In the genomic region with DNA sequence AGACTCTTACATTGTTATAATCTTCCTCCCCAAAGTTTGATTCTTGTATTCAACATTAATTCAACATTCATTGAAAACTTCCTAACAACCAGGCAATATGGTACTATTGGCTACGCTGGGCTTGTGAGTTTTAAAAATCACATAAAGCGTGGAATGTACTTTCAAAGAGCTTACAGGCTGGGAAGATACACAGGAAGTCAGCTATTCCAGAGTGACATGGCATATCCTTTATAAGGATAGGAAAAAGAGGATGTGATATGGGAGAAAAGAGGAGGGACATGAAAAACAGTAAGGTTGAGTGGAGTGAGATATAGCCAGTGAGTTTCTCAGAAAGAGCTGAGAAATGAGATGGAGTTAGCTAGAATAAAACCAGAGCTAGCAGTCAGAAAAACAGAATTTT, we compare ENCODE assay signal across 17 cellular contexts.
DNase-seq lines count a peak whose midpoint lies in the region; ATAC-seq and TF ChIP-seq lines count a peak whose summit lies in the region.
"Had no signal": no experiment of that assay in that cellular context is flagged by ENCODE, and none has a peak within 500 bp of the region (broad histone marks: within the 10 kb centered on the region; RNA-seq: fewer than 3 reads in every experiment).

No MANE protein-coding gene starts in this region.

- peaks cover 20% of the 10 kb centered on the region for H3K27me3 Mint-ChIP-seq in glutamatergic neuron (ENCODE audit: unreplicated experiment)
- H3K27me3 Mint-ChIP-seq: activated CD4-positive, alpha-beta T cell treated with anti-CD3 and anti-CD28 coated beads for 36 hours; activated T-cell treated with anti-CD3 and anti-CD28 coated beads, Interleukin-2, amount 50 U/mL, for 24 hours; T-helper 17 cell had no signal

- no peak for ATAC-seq in GM18502 (IDR thresholded peaks at IDR 0.05; ENCODE audit: poor library complexity, unreplicated experiment)
- ATAC-seq: activated CD4-positive, alpha-beta T cell treated with anti-CD3 and anti-CD28 coated beads for 36 hours; T-helper 17 cell had no signal

- no peak for TF ChIP-seq CTCF in RWPE1 (conservative IDR thresholded peaks at IDR 0.05; ENCODE audit: low read depth)
- TF ChIP-seq CTCF in glutamatergic neuron (IDR thresholded peaks at IDR 0.05; ENCODE audit: partially characterized antibody, unreplicated experiment): no peak
- TF ChIP-seq CTCF in GM10266 (IDR thresholded peaks at IDR 0.05; ENCODE audit: control insufficient read depth, insufficient read depth, low read depth, missing control alignments): no peak

- POLR2A ChIA-PET in RWPE1 (lab: Yijun Ruan, JAX; ENCODE audit: low non-redundant PET): interaction anchor here (0.5 kb wide), 1 partner anchor 12 kb away, joined by 3 read pairs; no protein-coding TSS in a partner anchor

- H3K36me3 Mint-ChIP-seq in glutamatergic neuron (ENCODE audit: unreplicated experiment): peaks cover 14% of the 10 kb centered on the region

- DNase-seq in DMS53 treated with DMSO at 0.1 percent for 48 hours (lab: John Stamatoyannopoulos, UW; ENCODE audit: unreplicated experiment) (peak; percentile 16), RWPE1 (ENCODE audit: low spot score) (no peak), glutamatergic neuron (no peak), SHP77 (lab: John Stamatoyannopoulos, UW) (no peak), GM10266 (ENCODE audit: extremely low spot score) (no peak), epidermal melanocyte (ENCODE audit: insufficient read length, low spot score) (no peak)
- DNase-seq: activated CD4-positive, alpha-beta T cell treated with anti-CD3 and anti-CD28 coated beads for 36 hours; activated T-cell treated with anti-CD3 and anti-CD28 coated beads, Interleukin-2, amount 50 U/mL, for 24 hours; DMS79; erythroblast; NCI-H1930; NCI-H524; PC-9; stimulated activated naive CD4-positive, alpha-beta T cell; T-helper 17 cell had no signal

- H3K9me3 Mint-ChIP-seq in glutamatergic neuron (ENCODE audit: unreplicated experiment): peaks cover 32% of the 10 kb centered on the region

- peak overlapping the region; percentile 97 for H3K27ac Mint-ChIP-seq in glutamatergic neuron (ENCODE audit: unreplicated experiment)
- H3K27ac Mint-ChIP-seq: activated CD4-positive, alpha-beta T cell treated with anti-CD3 and anti-CD28 coated beads for 36 hours; activated T-cell treated with anti-CD3 and anti-CD28 coated beads, Interleukin-2, amount 50 U/mL, for 24 hours; T-helper 17 cell had no signal

- no peak overlapping the region for H3K4me3 Mint-ChIP-seq in glutamatergic neuron (ENCODE audit: unreplicated experiment)
- H3K4me3 Mint-ChIP-seq: activated CD4-positive, alpha-beta T cell treated with anti-CD3 and anti-CD28 coated beads for 36 hours; activated T-cell treated with anti-CD3 and anti-CD28 coated beads, Interleukin-2, amount 50 U/mL, for 24 hours; T-helper 17 cell had no signal

- H3K4me1 Mint-ChIP-seq in glutamatergic neuron (ENCODE audit: low read depth, unreplicated experiment): peaks cover 32% of the 10 kb centered on the region

- peak overlapping the region; percentile 69 for H3K27ac ChIP-seq in RWPE1
- H3K27ac ChIP-seq in skin epidermis: peak overlapping the region in 18 of 21 experiments; percentile 33 to 96 (median 82)
- H3K27ac ChIP-seq: PC-9 had no signal

- CTCF ChIA-PET in RWPE1 (lab: Yijun Ruan, JAX): interaction anchor here (0.6 kb wide), 1 partner anchor 70 kb away, joined by 3 read pairs; no protein-coding TSS in a partner anchor

- H3K4me3 ChIP-seq in skin epidermis: no peak overlapping the region
- H3K4me3 ChIP-seq: PC-9 had no signal
